Comparison of ENCODE assay signal across 8 cellular contexts in the genomic region with DNA sequence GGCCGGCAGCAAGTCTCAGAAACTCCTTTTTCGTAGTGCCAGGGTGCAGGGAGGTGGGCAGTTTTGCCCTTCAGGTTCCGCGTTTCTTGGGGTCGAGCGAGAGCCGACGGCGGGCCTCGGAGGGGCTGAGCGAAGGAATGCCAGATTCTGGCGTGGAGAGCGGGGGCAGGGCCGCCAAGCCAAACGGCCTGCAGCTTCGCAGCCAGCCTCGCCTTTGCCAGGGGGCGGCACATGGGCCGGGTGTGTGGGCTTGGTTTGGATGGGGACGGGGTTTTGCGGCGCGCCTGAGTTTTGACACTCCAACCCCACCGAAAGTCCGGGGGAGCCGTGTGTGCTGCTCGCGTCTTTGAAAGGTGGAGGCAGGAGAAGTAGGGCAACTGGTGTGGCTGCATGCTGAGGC. TPM values are rescaled to one million over a fixed set of nuclear protein-coding genes. Genes with fewer than 3 reads are reported as not detected.
DNase-seq lines count a peak whose midpoint lies in the region; ATAC-seq and TF ChIP-seq lines count a peak whose summit lies in the region.
"Not testable (repeated sequence)": the region's sequence is repeated elsewhere in the genome, so short reads cannot be mapped to it uniquely, and the experiment has no call there.

No MANE protein-coding gene starts in this region.

- not testable (repeated sequence) for TF ChIP-seq CTCF in H9 (conservative IDR thresholded peaks at IDR 0.05); RWPE1 (conservative IDR thresholded peaks at IDR 0.05; ENCODE audit: low read depth); cardiac fibroblast (IDR thresholded peaks at IDR 0.05; ENCODE audit: low read depth, low read length); heart right ventricle (IDR thresholded peaks at IDR 0.05)

- POLR2A ChIA-PET in RWPE1 (lab: Yijun Ruan, JAX; ENCODE audit: low non-redundant PET); naive thymus-derived CD8-positive, alpha-beta T cell (lab: Charles Lee): not testable (repeated sequence)

- not testable (repeated sequence) for H3K4me1 ChIP-seq in ACC112 (ENCODE audit: control insufficient read depth, insufficient read depth, low read length, unreplicated experiment); H9 (ENCODE audit: insufficient read depth, low read length); heart right ventricle; skeletal muscle tissue (ENCODE audit: control insufficient read depth in 3 of 3, insufficient read depth in 3 of 3, low read length in 3 of 3)

- not testable (repeated sequence) for DNase-seq in H9; RWPE1 (ENCODE audit: low spot score); cardiac fibroblast (ENCODE audit: low read depth in 2 of 2)
- peak; percentile 19 to 26 for DNase-seq in activated T-cell treated with anti-CD3 and anti-CD28 coated beads, Interleukin-2, amount 50 U/mL, for 48 hours
- peak in 1 of 2 donors; percentile 24 for DNase-seq in heart right ventricle
- peak in 4 of 10 donors; percentile 4 to 17 (median 6) for DNase-seq in naive thymus-derived CD8-positive, alpha-beta T cell

- H3K36me3 ChIP-seq in ACC112 (ENCODE audit: insufficient read depth, low read length); heart right ventricle; skeletal muscle tissue (ENCODE audit: control insufficient read depth in 3 of 3, insufficient read depth in 3 of 3, low read length in 3 of 3): not testable (repeated sequence)

- H4K8ac ChIP-seq in H9 (replicated peaks; ENCODE audit: insufficient read length, low read depth, low read length): not testable (repeated sequence)

- H2BK5ac ChIP-seq in H9 (ENCODE audit: insufficient read length, low read length): not testable (repeated sequence)

- no CpG with 5 or more reads among the region's 28 CpGs for WGBS in H9 (ENCODE audit: extremely low coverage, insufficient read length, low lambda C conversion rate)
- WGBS in heart right ventricle, 2 donors: 0 to 1% methylated on average over 7 to 11 of the region's 28 CpGs

- ATAC-seq in heart right ventricle; naive thymus-derived CD8-positive, alpha-beta T cell: not testable (repeated sequence)

- H2BK12ac ChIP-seq in H9 (ENCODE audit: insufficient read length, low read depth, low read length): not testable (repeated sequence)

- not testable (repeated sequence) for H2BK15ac ChIP-seq in H9 (ENCODE audit: low read depth, low read length)

- peak overlapping the region; percentile 66 to 73; a peak in 4 of 5 replicates for H3K4me3 Mint-ChIP-seq in H9
- peak overlapping the region in 8 of 10 donors; percentile 57 to 82 (median 70) for H3K4me3 Mint-ChIP-seq in naive thymus-derived CD8-positive, alpha-beta T cell

- H3K27me3 ChIP-seq in ACC112 (ENCODE audit: insufficient read depth, low read length); H9 (ENCODE audit: insufficient read depth, low read length); heart right ventricle; skeletal muscle tissue (ENCODE audit: control insufficient read depth in 3 of 3, insufficient read depth in 3 of 3, low read length in 3 of 3): not testable (repeated sequence)

- H3K4me2 ChIP-seq in H9 (ENCODE audit: insufficient read depth, insufficient read length, low read length): not testable (repeated sequence)

- intact Hi-C loops in heart right ventricle (cut with DNase I): not testable (repeated sequence)

- not testable (repeated sequence) for H3K27ac Mint-ChIP-seq in H9; naive thymus-derived CD8-positive, alpha-beta T cell

- not testable (repeated sequence) for H3K9me3 ChIP-seq in H9 (ENCODE audit: control insufficient read depth, low read depth, low read length); heart right ventricle; skeletal muscle tissue (ENCODE audit: control insufficient read depth in 3 of 3, low read length in 3 of 3)

- not testable (repeated sequence) for H3K23ac ChIP-seq in H9 (ENCODE audit: insufficient read length, low read depth, low read length)

- H3T11ph ChIP-seq in H9 (ENCODE audit: low read length): not testable (repeated sequence)

- not testable (repeated sequence) for H4K91ac ChIP-seq in H9 (ENCODE audit: insufficient read length, low read depth, low read length)

- H2AFZ ChIP-seq in ACC112 (ENCODE audit: low read length, unreplicated experiment); H9 (ENCODE audit: low read length): not testable (repeated sequence)

- H3K36me3 Mint-ChIP-seq in H9 (ENCODE audit: insufficient read depth in 1 of 3, low read depth in 3 of 3); naive thymus-derived CD8-positive, alpha-beta T cell: not testable (repeated sequence)

- not testable (repeated sequence) for H4K5ac ChIP-seq in H9 (ENCODE audit: insufficient read length, low read depth, low read length)

- H3K23me2 ChIP-seq in H9 (ENCODE audit: insufficient read length, low read depth, low read length, poor library complexity, severe bottlenecking): not testable (repeated sequence)

- not testable (repeated sequence) for H3K79me1 ChIP-seq in H9 (ENCODE audit: insufficient read depth, low read depth, low read length, poor library complexity, severe bottlenecking)

- H3K4me3 ChIP-seq in ACC112 (ENCODE audit: low read depth, low read length): peak overlapping the region; percentile 77
- H3K4me3 ChIP-seq in cardiac fibroblast (replicated peaks in 1 of 2; ENCODE audit: low read depth in 2 of 2, low read length in 2 of 2): peak overlapping the region; percentile 49 to 67
- H3K4me3 ChIP-seq in heart right ventricle: peak overlapping the region; percentile 41 to 77 (median 64)
- H3K4me3 ChIP-seq in skeletal muscle tissue (ENCODE audit: low read length in 3 of 3): peak overlapping the region in 2 of 3 donors; percentile 66 to 71

- H3K56ac ChIP-seq in H9 (ENCODE audit: insufficient read length, low read depth, low read length): not testable (repeated sequence)

- not testable (repeated sequence) for H3K14ac ChIP-seq in H9 (ENCODE audit: insufficient read depth, low read length)

- H3K79me2 ChIP-seq in ACC112 (ENCODE audit: control insufficient read depth, insufficient read depth, low read length, unreplicated experiment); H9 (ENCODE audit: insufficient read depth, low read length): not testable (repeated sequence)

- not testable (repeated sequence) for H3K18ac ChIP-seq in H9 (ENCODE audit: insufficient read length, low read depth, low read length)

- H2BK20ac ChIP-seq in H9 (ENCODE audit: low read depth, low read length, poor library complexity, severe bottlenecking): not testable (repeated sequence)

- H3K27ac ChIP-seq in ACC112 (ENCODE audit: low read depth, low read length); H9 (ENCODE audit: insufficient read length, low read depth, low read length): not testable (repeated sequence)
- H3K27ac ChIP-seq in RWPE1 (peak overlapping the region; percentile 67), heart right ventricle (peak overlapping the region in 9 of 10 donors; percentile 53 to 91 (median 76)), skeletal muscle tissue (ENCODE audit: low read depth, low read length) (peak overlapping the region; percentile 51)

- H3K9ac ChIP-seq in H9 (ENCODE audit: extremely low read depth, insufficient read length, low read length): not testable (repeated sequence)
- H3K9ac ChIP-seq in skeletal muscle tissue (ENCODE audit: low read depth in 1 of 3, low read length in 3 of 3): peak overlapping the region in 2 of 3 donors; percentile 71 to 82

- not testable (repeated sequence) for H4K20me1 ChIP-seq in H9 (ENCODE audit: control insufficient read depth, insufficient read depth, insufficient read length)

- not testable (repeated sequence) for H3K4me1 Mint-ChIP-seq in H9; naive thymus-derived CD8-positive, alpha-beta T cell

- H3K4ac ChIP-seq in H9 (ENCODE audit: low read depth, low read length): not testable (repeated sequence)

- CTCF ChIA-PET in RWPE1 (lab: Yijun Ruan, JAX): not testable (repeated sequence)

- not testable (repeated sequence) for H2AK5ac ChIP-seq in H9 (ENCODE audit: insufficient read length, low read length)

- H3K27me3 Mint-ChIP-seq in H9 (ENCODE audit: low read depth); naive thymus-derived CD8-positive, alpha-beta T cell: not testable (repeated sequence)

- not testable (repeated sequence) for H2BK120ac ChIP-seq in H9 (ENCODE audit: low read depth, low read length, poor library complexity, severe bottlenecking)

- not testable (repeated sequence) for H3K9me3 Mint-ChIP-seq in H9; naive thymus-derived CD8-positive, alpha-beta T cell

RNA-seq across cellular contexts. Expression of a gene that starts 0.8 kb away (rescaled TPM):
- total RNA-seq in H9 (2021) (8.8 and 9.9 TPM in 2 replicates), heart right ventricle (10 to 100 TPM in 6 of 10 donors, 1 to 10 TPM in 4; 2.6 to 21.2 (median 13.7) TPM), skeletal muscle tissue (27.1 TPM)
- 1 to 10 TPM; 1.6 to 5.9 TPM for polyA plus RNA-seq in heart right ventricle
- total RNA-seq in naive thymus-derived CD8-positive, alpha-beta T cell: 10 to 100 TPM; 57.0 to 59.6 TPM
- 1 to 10 TPM; 2.2 to 6.1 (median 4.3) TPM for polyA plus RNA-seq in naive thymus-derived CD8-positive, alpha-beta T cell
